In the genomic region with DNA sequence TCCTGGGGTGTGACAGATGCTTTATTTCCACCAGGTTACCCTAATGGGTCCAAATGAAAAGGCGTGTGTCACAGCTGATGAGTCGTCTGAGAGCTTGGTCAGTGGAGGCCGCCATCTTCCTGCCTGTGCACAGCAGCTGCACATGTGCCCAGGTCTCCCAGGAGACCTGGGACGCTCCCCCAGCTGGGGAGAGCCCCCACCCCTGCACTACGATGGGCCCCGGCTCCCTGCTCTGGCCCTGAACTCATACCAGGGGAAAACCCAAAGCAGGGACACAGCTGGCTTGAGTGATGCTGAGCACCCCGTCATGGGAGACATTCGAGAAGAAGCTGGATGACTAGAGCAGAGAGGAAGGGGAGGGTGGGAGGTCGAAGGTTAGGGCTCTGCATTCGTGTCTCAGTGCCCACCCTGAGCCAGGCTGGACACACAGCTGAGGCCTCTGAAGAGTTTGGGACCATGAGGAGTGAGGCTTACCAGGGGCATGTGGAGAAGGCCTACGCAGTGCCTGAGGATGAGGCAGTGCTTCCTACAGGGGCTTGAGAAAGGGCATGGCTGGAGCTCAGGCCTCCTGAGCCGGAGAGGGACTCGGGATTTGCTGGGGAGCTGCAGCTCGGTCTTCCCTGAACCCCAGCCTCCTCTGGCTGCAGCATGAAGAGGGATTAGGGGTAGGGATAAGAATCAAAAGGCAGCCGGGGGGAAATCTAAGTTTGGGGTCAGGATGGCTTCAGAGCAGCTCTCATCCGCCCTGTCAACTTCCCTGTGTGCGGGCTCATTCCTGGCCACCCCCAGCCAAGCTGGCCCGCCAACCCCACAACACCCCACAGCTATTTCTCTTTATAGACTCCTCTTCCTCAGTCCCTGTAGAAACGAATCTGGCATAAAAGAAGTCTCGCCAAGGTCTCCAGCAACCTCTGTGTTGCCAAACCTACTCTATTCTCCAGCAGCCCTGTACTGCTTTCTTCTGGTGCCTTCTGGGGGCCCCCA, we compare ENCODE assay signal across 17 cellular contexts. TPM values are rescaled to one million over a fixed set of nuclear protein-coding genes. Genes with fewer than 3 reads are reported as not detected.
DNase-seq lines count a peak whose midpoint lies in the region; FAIRE-seq and TF ChIP-seq lines count a peak whose summit lies in the region.
"Had no signal": no experiment of that assay in that cellular context is flagged by ENCODE, and none has a peak within 500 bp of the region (broad histone marks: within the 10 kb centered on the region; RNA-seq: fewer than 3 reads in every experiment).

No MANE protein-coding gene starts in this region.

- peaks cover 7% of the 10 kb centered on the region for H3K4me1 Mint-ChIP-seq in astrocyte (ENCODE audit: low read depth, unreplicated experiment)

- no peaks in the 10 kb centered on the region for H3K79me2 ChIP-seq in astrocyte (ENCODE audit: insufficient read depth, low read length)

- H2AFZ ChIP-seq in astrocyte (ENCODE audit: low read depth, low read length), result no peak overlapping the region

- no peak for FAIRE-seq in astrocyte (lab: Jason Lieb, UNC)
- FAIRE-seq: A204.1 had no signal

- H3K4me3 Mint-ChIP-seq in astrocyte (ENCODE audit: unreplicated experiment), result no peak overlapping the region

- no peaks in the 10 kb centered on the region for H3K27me3 ChIP-seq in astrocyte (ENCODE audit: insufficient read depth, low read length)
- H3K27me3 ChIP-seq in muscle layer of colon (ENCODE audit: control insufficient read depth in 1 of 2, insufficient read depth in 2 of 2, low read length in 2 of 2), result no peaks in the 10 kb centered on the region
- H3K27me3 ChIP-seq in brain microvascular endothelial cell (replicated peaks), result no peaks in the 10 kb centered on the region
- H3K27me3 ChIP-seq: MG63 had no signal

- in situ Hi-C loops in brain microvascular endothelial cell (cut with HindIII; ENCODE audit: low pct_ligation_motif_present, low sequenced_read_pairs), result no loop called here

- peak overlapping the region; percentile 71 for H3K4me2 ChIP-seq in astrocyte (ENCODE audit: low read length)

- TF ChIP-seq CTCF in astrocyte (IDR thresholded peaks at IDR 0.05; ENCODE audit: insufficient read depth, low read depth, low read length), result no peak
- TF ChIP-seq CTCF in brain microvascular endothelial cell (IDR thresholded peaks at IDR 0.05; ENCODE audit: low read depth, low read length, missing control alignments), result no peak

- no peak overlapping the region for H3K27ac Mint-ChIP-seq in astrocyte (ENCODE audit: unreplicated experiment)

- H3K27me3 Mint-ChIP-seq in astrocyte (ENCODE audit: low read depth, unreplicated experiment), result peaks cover 6% of the 10 kb centered on the region

- no peaks in the 10 kb centered on the region for H4K20me1 ChIP-seq in astrocyte (ENCODE audit: insufficient read depth, low read length)

- H3K9me3 ChIP-seq in astrocyte (ENCODE audit: insufficient read depth, low read depth, low read length) (peaks cover 5% of the 10 kb centered on the region), muscle layer of colon (ENCODE audit: low read length) (no peaks in the 10 kb centered on the region)
- H3K9me3 ChIP-seq: MG63 had no signal

- peak overlapping the region; percentile 46 for H3K27ac ChIP-seq in astrocyte (ENCODE audit: low read depth, low read length)
- peak overlapping the region; percentile 1 for H3K27ac ChIP-seq in muscle layer of colon (ENCODE audit: low read depth, low read length)
- peak overlapping the region; percentile 78 for H3K27ac ChIP-seq in temporal lobe (ENCODE audit: low read depth, low read length)
- H3K27ac ChIP-seq in brain microvascular endothelial cell, result no peak overlapping the region

- H3K36me3 ChIP-seq in astrocyte (ENCODE audit: insufficient read depth, low read length), result no peaks in the 10 kb centered on the region
- H3K36me3 ChIP-seq in muscle layer of colon (ENCODE audit: insufficient read depth, low read length), result no peaks in the 10 kb centered on the region
- H3K36me3 ChIP-seq in brain microvascular endothelial cell (replicated peaks), result no peaks in the 10 kb centered on the region
- H3K36me3 ChIP-seq: MG63 had no signal

- DNase-seq in SHP77 (lab: John Stamatoyannopoulos, UW), result peak; percentile 60 to 62
- DNase-seq in SHP77 treated with DMSO at 0.1 percent for 48 hours (lab: John Stamatoyannopoulos, UW), result no peak
- no peak for DNase-seq in astrocyte (ENCODE audit: low read depth)
- DNase-seq in GM19240 (ENCODE audit: insufficient read length, low spot score), result no peak
- DNase-seq in brain microvascular endothelial cell, result no peak
- no peak for DNase-seq in LoVo (ENCODE audit: low spot score)
- DNase-seq: activated CD4-positive, alpha-beta T cell treated with anti-CD3 and anti-CD28 coated beads for 48 hours; activated gamma-delta T cell; Calu3; stimulated activated CD4-positive, alpha-beta T cell treated with anti-CD3 and anti-CD28 coated beads, Interleukin-4, amount 100 ng/mL, for 1 hour had no signal

- no peaks in the 10 kb centered on the region for H3K36me3 Mint-ChIP-seq in astrocyte (ENCODE audit: low read depth, unreplicated experiment)

- H3K4me3 ChIP-seq in astrocyte (ENCODE audit: insufficient read depth, low read depth, low read length), result no peak overlapping the region
- H3K4me3 ChIP-seq in muscle layer of colon (ENCODE audit: low read depth in 1 of 2, low read length in 2 of 2), result no peak overlapping the region
- no peak overlapping the region for H3K4me3 ChIP-seq in brain microvascular endothelial cell (ENCODE audit: low read depth, low read length)
- H3K4me3 ChIP-seq: MG63 had no signal

- H3K9me3 Mint-ChIP-seq in astrocyte (ENCODE audit: unreplicated experiment), result no peaks in the 10 kb centered on the region

- H3K4me1 ChIP-seq in astrocyte (ENCODE audit: insufficient read depth, low read length), result peaks cover 17% of the 10 kb centered on the region
- H3K4me1 ChIP-seq in muscle layer of colon (ENCODE audit: insufficient read depth, low read length), result peaks cover 12% of the 10 kb centered on the region

- H3K9ac ChIP-seq in astrocyte (ENCODE audit: low read length), result peak overlapping the region; percentile 66
- no peak overlapping the region for H3K9ac ChIP-seq in muscle layer of colon (ENCODE audit: low read length)

RNA-seq across cellular contexts. Expression of a gene that starts 42.2 kb away (rescaled TPM):
- total RNA-seq in astrocyte (31.8 and 59.4 TPM in 2 replicates), temporal lobe (under 0.01 TPM)
- total RNA-seq: cerebellum, NCI-H460, subcutaneous adipose tissue had no signal

Comparison
In these comparisons a context has a peak if more than half of its experiments do, and no peak if none do; other contexts are left out.
1. DNase-seq: peak in SHP77 (2 of 2); none in SHP77 treated with DMSO at 0.1 percent for 48 hours (single experiment), astrocyte (single experiment), GM19240 (single experiment), brain microvascular endothelial cell (single experiment) and LoVo (single experiment).
2. RNA of a gene that starts 42.2 kb away (total RNA-seq): 31.8 to 59.4 TPM in astrocyte; under 0.01 TPM in temporal lobe (single experiment); every median in the first group is over 10 times any median in the second.